Comparison of ENCODE assay signal across 11 cellular contexts in the genomic region with DNA sequence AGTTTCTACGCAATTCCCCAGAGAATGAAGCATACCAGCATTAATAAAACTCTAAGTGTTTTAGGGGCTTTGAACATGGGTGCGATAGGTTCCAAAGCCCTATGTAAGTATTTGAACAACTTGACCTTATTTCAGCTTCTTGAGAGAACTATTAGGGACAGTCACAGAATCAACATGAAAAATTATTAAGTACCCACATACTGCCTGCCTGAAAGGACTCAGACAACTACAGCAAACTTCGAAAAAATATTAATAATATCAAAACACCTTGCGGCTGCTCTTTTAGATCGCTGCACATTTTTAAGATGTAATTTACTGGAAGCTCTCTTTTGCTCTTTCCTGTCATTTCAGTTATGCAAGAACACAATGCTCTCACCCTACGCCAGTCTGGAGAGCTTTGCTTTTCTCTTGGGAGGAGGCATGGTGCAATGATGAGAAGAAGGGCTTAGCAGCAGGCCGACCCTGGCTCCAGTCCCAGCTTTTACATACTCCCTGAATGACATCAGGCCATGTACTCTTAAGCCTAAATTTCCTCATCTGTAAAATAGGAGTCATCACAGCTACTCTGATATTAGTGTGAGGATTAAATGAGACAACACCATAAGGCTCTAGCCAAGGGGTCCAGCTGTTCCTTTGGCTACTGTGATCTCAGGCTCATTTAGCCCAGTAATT.
DNase-seq lines count a peak whose midpoint lies in the region; ATAC-seq and TF ChIP-seq lines count a peak whose summit lies in the region.
"Had no signal": no experiment of that assay in that cellular context is flagged by ENCODE, and none has a peak within 500 bp of the region (broad histone marks: within the 10 kb centered on the region; RNA-seq: fewer than 3 reads in every experiment).

No MANE protein-coding gene starts in this region.

- DNase-seq in Ammon's horn (ENCODE audit: low spot score) (peak; percentile 31), NCI-H82 treated with DMSO at 0.1 percent for 48 hours (lab: John Stamatoyannopoulos, UW; ENCODE audit: unreplicated experiment) (peak; percentile 47), fibroblast of the aortic adventitia (ENCODE audit: low read depth) (peak; percentile 65), psoas muscle (peak; percentile 73 to 85), HAP-1 (ENCODE audit: low spot score in 2 of 2) (no peak), epidermal melanocyte (ENCODE audit: insufficient read length, low spot score) (no peak), NCI-H774 (lab: John Stamatoyannopoulos, UW) (no peak)
- DNase-seq: activated B cell treated with CpG ODN at 0.5 μM for 24 hours had no signal

- WGBS in psoas muscle, 3 donors = 30 to 38% (median 33%) methylated on average over 7 of the region's 7 CpGs

- no peaks in the 10 kb centered on the region for H3K27me3 ChIP-seq in psoas muscle (ENCODE audit: insufficient read depth in 3 of 3, low read length in 2 of 3)
- no peaks in the 10 kb centered on the region for H3K27me3 ChIP-seq in HAP-1 (ENCODE audit: low read depth)

- in situ Hi-C loops in HAP-1 (cut with MboI; ENCODE audit: low sequenced_read_pairs) = no loop called here

- ATAC-seq in psoas muscle (peak; percentile 66 to 95 (median 88)), GM18868 (IDR thresholded peaks at IDR 0.05; ENCODE audit: unreplicated experiment) (no peak)
- ATAC-seq: GM12878 had no signal

- H3K4me1 ChIP-seq in psoas muscle (no peaks in the 10 kb centered on the region), HAP-1 (no peaks in the 10 kb centered on the region)

- intact Hi-C loops in psoas muscle (cut with DNase I) = no loop called here

- H3K27ac ChIP-seq in psoas muscle = no peak overlapping the region
- H3K27ac ChIP-seq: RWPE1 had no signal

- H3K36me3 ChIP-seq in psoas muscle (ENCODE audit: insufficient read depth in 1 of 2, low read depth in 1 of 2) = no peaks in the 10 kb centered on the region
- no peaks in the 10 kb centered on the region for H3K36me3 ChIP-seq in HAP-1 (replicated peaks)

- TF ChIP-seq CTCF in fibroblast of the aortic adventitia (IDR thresholded peaks at IDR 0.05; ENCODE audit: insufficient read depth, low read length) (no peak), psoas muscle (IDR thresholded peaks at IDR 0.05) (no peak)

- H3K9me3 ChIP-seq in psoas muscle (no peaks in the 10 kb centered on the region), HAP-1 (no peaks in the 10 kb centered on the region; the same call in 1 of the 2 replicates)

- H3K4me3 ChIP-seq in fibroblast of the aortic adventitia (ENCODE audit: low read depth, low read length) (no peak overlapping the region), psoas muscle (no peak overlapping the region), HAP-1 (no peak overlapping the region)
- H3K4me3 ChIP-seq: GM12878 had no signal

Comparison
In these comparisons a context has a peak if more than half of its experiments do, and no peak if none do; other contexts are left out.
1. DNase-seq: peak in Ammon's horn (single experiment), NCI-H82 treated with DMSO at 0.1 percent for 48 hours (single experiment), fibroblast of the aortic adventitia (single experiment) and psoas muscle (2 of 2); none in HAP-1 (0 of 2), epidermal melanocyte (single experiment) and NCI-H774 (single experiment).